9 cellular contexts compared by ENCODE assay signal in the genomic region with DNA sequence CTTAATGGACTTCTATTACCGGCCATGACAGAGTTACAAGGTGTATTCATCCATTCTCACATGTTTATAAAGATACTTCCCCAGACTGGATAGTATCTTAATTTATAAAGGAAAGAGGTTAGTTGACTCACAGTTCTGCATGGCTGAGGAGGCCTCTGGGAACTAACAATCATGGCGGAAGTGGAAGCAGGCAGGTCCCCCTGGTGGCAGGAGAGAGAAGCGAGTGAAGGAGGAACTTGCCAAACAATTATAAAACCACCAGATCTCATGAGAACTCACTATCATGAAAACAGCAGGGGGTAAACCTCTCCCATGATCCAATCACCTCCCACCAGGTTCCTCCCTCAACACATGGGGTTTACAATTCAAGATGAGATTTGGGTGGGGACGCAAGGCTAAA.
DNase-seq lines count a peak whose midpoint lies in the region; ATAC-seq, FAIRE-seq and TF ChIP-seq lines count a peak whose summit lies in the region.
"Had no signal": no experiment of that assay in that cellular context is flagged by ENCODE, and none has a peak within 500 bp of the region (broad histone marks: within the 10 kb centered on the region; RNA-seq: fewer than 3 reads in every experiment).

No MANE protein-coding gene starts in this region.

- in situ Hi-C loops in ACHN (cut with HindIII; ENCODE audit: low pct_ligation_motif_present, low pct_unique_long_range_greater_than_20kb, low sequenced_read_pairs): no loop called here

- no peak for TF ChIP-seq CTCF in D721Med (IDR thresholded peaks at IDR 0.05; ENCODE audit: insufficient read depth, missing control alignments)

- ATAC-seq in GM18517 (IDR thresholded peaks at IDR 0.05; ENCODE audit: unreplicated experiment) (peak; percentile 82), HG03175 (IDR thresholded peaks at IDR 0.05; ENCODE audit: unreplicated experiment) (peak; percentile 77)

- no peak for FAIRE-seq in D721Med (lab: Jason Lieb, UNC)

- peak; percentile 11 for DNase-seq in ACHN
- peak; percentile 11 for DNase-seq in amniotic epithelial cell (ENCODE audit: low read depth)
- no peak for DNase-seq in SIG-M5 (lab: John Stamatoyannopoulos, UW)
- no peak for DNase-seq in NCI-H526 treated with DMSO at 0.1 percent for 48 hours (lab: John Stamatoyannopoulos, UW)
- no peak for DNase-seq in NCI-H1436 treated with DMSO at 0.1 percent for 48 hours (lab: John Stamatoyannopoulos, UW)
- no peak for DNase-seq in D721Med (ENCODE audit: insufficient read length, low spot score)
- DNase-seq: KG1 had no signal

Comparison
In these comparisons a context has a peak if more than half of its experiments do, and no peak if none do; other contexts are left out.
1. DNase-seq: peak in ACHN (single experiment) and amniotic epithelial cell (single experiment); none in SIG-M5 (single experiment), NCI-H526 treated with DMSO at 0.1 percent for 48 hours (single experiment), NCI-H1436 treated with DMSO at 0.1 percent for 48 hours (single experiment) and D721Med (single experiment).